12 cellular contexts compared by ENCODE assay signal in genomic region chr2:218000137-218000536, GRCh38. TPM values are rescaled to one million over a fixed set of nuclear protein-coding genes. Genes with fewer than 3 reads are reported as not detected.
DNase-seq lines count a peak whose midpoint lies in the region; ATAC-seq and TF ChIP-seq lines count a peak whose summit lies in the region.
"Had no signal": no experiment of that assay in that cellular context is flagged by ENCODE, and none has a peak within 500 bp of the region (broad histone marks: within the 10 kb centered on the region; RNA-seq: fewer than 3 reads in every experiment).

No MANE protein-coding gene starts in this region.

- H3K36me3 Mint-ChIP-seq in stimulated activated naive B cell treated with anti-CD40 and anti-IgM and Interleukin-4, amounts not matched to agents 10 μg/mL and 1 μg/mL and 100 μg/mL, for 72 hours = no peaks in the 10 kb centered on the region
- H3K36me3 Mint-ChIP-seq: activated CD8-positive, alpha-beta memory T cell treated with anti-CD3 and anti-CD28 coated beads, Interleukin-2, amount 10 ng/mL, durations not matched to agents 7 days and 5 days had no signal

- TF ChIP-seq POLR2A in uterus (IDR thresholded peaks at IDR 0.05) = no peak

- H3K4me1 ChIP-seq in heart right ventricle (peaks cover 16 to 61% (median 32%) of the 10 kb centered on the region in 9 donors), uterus (peaks cover 10 to 13% of the 10 kb centered on the region in 2 donors)

- ATAC-seq in heart right ventricle = no peak
- no peak for ATAC-seq in stimulated activated naive B cell treated with anti-CD40 and anti-IgM and Interleukin-4, amounts not matched to agents 10 μg/mL and 1 μg/mL and 100 μg/mL, for 72 hours (replicated peaks)
- ATAC-seq: activated CD8-positive, alpha-beta memory T cell treated with anti-CD3 and anti-CD28 coated beads, Interleukin-2, amount 10 ng/mL, durations not matched to agents 7 days and 5 days had no signal

- H3K4me3 ChIP-seq in heart right ventricle (peak overlapping the region in 3 of 10 donors; percentile 42 to 53 (median 48)), cardiac fibroblast (replicated peaks in 1 of 2; ENCODE audit: low read depth in 2 of 2, low read length in 2 of 2) (no peak overlapping the region), uterus (no peak overlapping the region)
- H3K4me3 ChIP-seq: PC-9 had no signal

- peaks cover 15 to 21% of the 10 kb centered on the region in 2 donors for H3K27me3 Mint-ChIP-seq in stimulated activated naive B cell treated with anti-CD40 and anti-IgM and Interleukin-4, amounts not matched to agents 10 μg/mL and 1 μg/mL and 100 μg/mL, for 72 hours

- H3K36me3 ChIP-seq in heart right ventricle (no peaks in the 10 kb centered on the region), uterus (no peaks in the 10 kb centered on the region)

- H3K27ac ChIP-seq in heart right ventricle (peak overlapping the region in 7 of 10 donors; percentile 9 to 85 (median 78)), uterus (peak overlapping the region; percentile 56 to 70)
- H3K27ac ChIP-seq: PC-9 had no signal

- TF ChIP-seq CTCF in heart right ventricle (IDR thresholded peaks at IDR 0.05) (no peak), cardiac fibroblast (IDR thresholded peaks at IDR 0.05; ENCODE audit: low read depth, low read length) (no peak), uterus (IDR thresholded peaks at IDR 0.05) (no peak)

- no peak overlapping the region for H3K27ac Mint-ChIP-seq in stimulated activated naive B cell treated with anti-CD40 and anti-IgM and Interleukin-4, amounts not matched to agents 10 μg/mL and 1 μg/mL and 100 μg/mL, for 72 hours
- H3K27ac Mint-ChIP-seq: activated CD8-positive, alpha-beta memory T cell treated with anti-CD3 and anti-CD28 coated beads, Interleukin-2, amount 10 ng/mL, durations not matched to agents 7 days and 5 days had no signal

- intact Hi-C loops in heart right ventricle (cut with DNase I) = no loop called here
- intact Hi-C loops in cardiac septum (cut with DNase I) = no loop called here
- intact Hi-C loops in uterus (cut with DNase I; ENCODE audit: low total_unique reads) = no loop called here

- no peaks in the 10 kb centered on the region for H3K27me3 ChIP-seq in heart right ventricle
- no peaks in the 10 kb centered on the region for H3K27me3 ChIP-seq in uterus

- H3K4me3 Mint-ChIP-seq in stimulated activated naive B cell treated with anti-CD40 and anti-IgM and Interleukin-4, amounts not matched to agents 10 μg/mL and 1 μg/mL and 100 μg/mL, for 72 hours = no peak overlapping the region
- H3K4me3 Mint-ChIP-seq: activated CD8-positive, alpha-beta memory T cell treated with anti-CD3 and anti-CD28 coated beads, Interleukin-2, amount 10 ng/mL, durations not matched to agents 7 days and 5 days had no signal

- no peaks in the 10 kb centered on the region for H3K9me3 ChIP-seq in heart right ventricle
- no peaks in the 10 kb centered on the region for H3K9me3 ChIP-seq in uterus

- H3K9me3 Mint-ChIP-seq in stimulated activated naive B cell treated with anti-CD40 and anti-IgM and Interleukin-4, amounts not matched to agents 10 μg/mL and 1 μg/mL and 100 μg/mL, for 72 hours = no peaks in the 10 kb centered on the region

- peaks cover 12 to 18% of the 10 kb centered on the region in 2 donors for H3K4me1 Mint-ChIP-seq in stimulated activated naive B cell treated with anti-CD40 and anti-IgM and Interleukin-4, amounts not matched to agents 10 μg/mL and 1 μg/mL and 100 μg/mL, for 72 hours
- H3K4me1 Mint-ChIP-seq: activated CD8-positive, alpha-beta memory T cell treated with anti-CD3 and anti-CD28 coated beads, Interleukin-2, amount 10 ng/mL, durations not matched to agents 7 days and 5 days had no signal

- DNase-seq in heart right ventricle (no peak), cardiac septum (ENCODE audit: low spot score) (no peak), cardiac fibroblast (ENCODE audit: low read depth in 2 of 2) (peak; percentile 85 to 87), medulla oblongata (ENCODE audit: extremely low spot score) (peak; percentile 70), uterus (peak; percentile 55 to 67), activated T-cell treated with anti-CD3 and anti-CD28 coated beads for 4 hours (no peak)
- no peak for DNase-seq in stimulated activated naive B cell treated with anti-CD40 and anti-IgM and Interleukin-4, amounts not matched to agents 10 μg/mL and 1 μg/mL and 100 μg/mL, for 72 hours
- DNase-seq in central memory CD4-positive, alpha-beta T cell = no peak
- DNase-seq: activated CD8-positive, alpha-beta memory T cell treated with anti-CD3 and anti-CD28 coated beads, Interleukin-2, amount 10 ng/mL, durations not matched to agents 7 days and 5 days; MV-4-11; NCI-H345; PC-9 had no signal

RNA-seq across cellular contexts. Expression of gene TNS1, which starts 2.7 kb away (rescaled TPM):
- 100 to 1,000 TPM; 583 to 844 (median 738) TPM for total RNA-seq in heart right ventricle
- 100 to 1,000 TPM in 1 of 2 donors, 10 to 100 TPM in 1; 64.6 to 244 TPM for polyA plus RNA-seq in heart right ventricle
- total RNA-seq in cardiac septum = 870 TPM
- 1,000 to 10,000 TPM in 1 of 4 donors, 100 to 1,000 TPM in 3; 144 to 1,338 (median 313) TPM for total RNA-seq in uterus

Comparison
In these comparisons a context has a peak if more than half of its experiments do, and no peak if none do; other contexts are left out.
1. DNase-seq: peak in cardiac fibroblast (2 of 2), medulla oblongata (single experiment) and uterus (2 of 2); none in heart right ventricle (0 of 2), cardiac septum (single experiment), stimulated activated naive B cell treated with anti-CD40 and anti-IgM and Interleukin-4, amounts not matched to agents 10 μg/mL and 1 μg/mL and 100 μg/mL, for 72 hours (single experiment), activated T-cell treated with anti-CD3 and anti-CD28 coated beads for 4 hours (single experiment) and central memory CD4-positive, alpha-beta T cell (single experiment).